29 cellular contexts compared by ENCODE assay signal in genomic region chr22:44541671-44542319, GRCh38.
"Had no signal": no experiment of that assay in that cellular context is flagged by ENCODE, and none has a peak within 500 bp of the region (broad histone marks: within the 10 kb centered on the region; RNA-seq: fewer than 3 reads in every experiment).

No MANE protein-coding gene starts in this region.

- H3K9me3 Mint-ChIP-seq: mesothelial cell of epicardium, neural crest cell, type B pancreatic cell had no signal

- H3K4me3 Mint-ChIP-seq: memory B cell; mesothelial cell of epicardium; natural killer cell treated with Interleukin-12 subunit alpha and Interleukin-12 subunit beta and Interleukin-15 and Interleukin-18, amount 100 ng/mL, for 72 hours; neural crest cell; type B pancreatic cell had no signal

- H3K4me3 ChIP-seq: cardiac muscle cell, coronary artery, esophagus squamous epithelium, heart right ventricle, lung, mucosa of descending colon, right lobe of liver, smooth muscle cell, stomach, thyroid gland had no signal

- H3K27ac Mint-ChIP-seq: memory B cell; mesothelial cell of epicardium; natural killer cell treated with Interleukin-12 subunit alpha and Interleukin-12 subunit beta and Interleukin-15 and Interleukin-18, amount 100 ng/mL, for 72 hours; type B pancreatic cell had no signal

- H3K9me3 ChIP-seq: esophagus squamous epithelium, heart right ventricle, mucosa of descending colon, right lobe of liver, stomach, thyroid gland had no signal

- H3K36me3 ChIP-seq: cardiac muscle cell, esophagus squamous epithelium, heart right ventricle, right lobe of liver, stomach, thyroid gland had no signal

- H3K4me2 ChIP-seq: smooth muscle cell had no signal

- H3K36me3 Mint-ChIP-seq: memory B cell; mesothelial cell of epicardium; naive B cell; natural killer cell treated with Interleukin-12 subunit alpha and Interleukin-12 subunit beta and Interleukin-15 and Interleukin-18, amount 100 ng/mL, for 72 hours; type B pancreatic cell had no signal

- H3K27ac ChIP-seq: cardiac muscle cell, coronary artery, esophagus squamous epithelium, heart right ventricle, right lobe of liver, stomach, thyroid gland had no signal

- H3K4me1 ChIP-seq: right lobe of liver, thyroid gland had no signal

- DNase-seq: effector CD4-positive, alpha-beta T cell; erythroblast; esophagus squamous epithelium; foreskin melanocyte; glutamatergic neuron; heart right ventricle; hippocampal formation; kidney glomerular epithelial cell; left ventricle myocardium superior; mucosa of descending colon; naive B cell; retina; stimulated activated CD4-positive, alpha-beta T cell treated with anti-CD3 and anti-CD28 coated beads, Interleukin-12 subunit alpha, Interleukin-12 subunit beta, amount 100 ng/mL, for 4 hours; stimulated activated CD4-positive, alpha-beta T cell treated with anti-CD3 and anti-CD28 coated beads, Interleukin-1b, Interleukin-23, amount 100 ng/mL, for 48 hours; stimulated activated CD4-positive, alpha-beta T cell treated with anti-CD3 and anti-CD28 coated beads, Interleukin-4, amount 100 ng/mL, for 1 hour; stimulated activated CD8-positive, alpha-beta memory T cell treated with anti-CD3 and anti-CD28 coated beads, Interleukin-4, amount 100 ng/mL, for 48 hours; stimulated activated naive CD4-positive, alpha-beta T cell; stomach; thyroid gland had no signal

- H3K27me3 ChIP-seq: right lobe of liver, thyroid gland had no signal

- H3K4me1 Mint-ChIP-seq: mesothelial cell of epicardium, naive B cell had no signal
